In the genomic region with DNA sequence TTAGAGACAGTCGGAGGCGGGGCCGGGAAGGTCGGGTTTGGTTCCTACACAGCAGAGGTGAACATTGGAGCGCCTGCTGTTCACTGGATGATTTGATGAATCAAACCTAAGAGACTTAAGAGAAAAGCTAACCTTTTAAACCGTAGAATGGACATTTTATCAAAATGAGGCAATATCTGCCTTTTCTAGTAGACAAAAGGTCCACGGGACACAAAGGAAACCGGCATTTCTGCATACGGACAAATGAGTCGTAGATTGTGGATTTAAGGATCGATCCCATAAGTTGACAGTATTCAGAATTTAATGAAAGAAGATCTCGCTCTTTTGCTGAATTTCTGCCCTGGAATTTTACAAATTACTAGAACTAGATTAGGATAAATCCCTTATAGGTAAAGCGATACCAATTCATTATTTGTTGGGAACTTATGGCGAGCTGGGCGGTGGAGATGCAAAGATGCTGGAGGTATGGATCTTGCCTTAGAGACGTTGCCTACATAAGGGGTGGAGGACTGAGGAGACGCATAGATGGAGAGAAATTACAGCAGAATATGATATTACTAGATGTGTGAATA, we compare ENCODE assay signal across 9 cellular contexts. TPM values are rescaled to one million over a fixed set of nuclear protein-coding genes. Genes with fewer than 3 reads are reported as not detected.
DNase-seq lines count a peak whose midpoint lies in the region; ATAC-seq and TF ChIP-seq lines count a peak whose summit lies in the region.
"Had no signal": no experiment of that assay in that cellular context is flagged by ENCODE, and none has a peak within 500 bp of the region (broad histone marks: within the 10 kb centered on the region; RNA-seq: fewer than 3 reads in every experiment).

No MANE protein-coding gene starts in this region.

- TF ChIP-seq CTCF in AG09309 (IDR thresholded peaks at IDR 0.05; ENCODE audit: control insufficient read depth, insufficient read depth, low read depth, low read length, missing control alignments): no peak
- no peak for TF ChIP-seq CTCF in cardiac fibroblast (IDR thresholded peaks at IDR 0.05; ENCODE audit: low read depth, low read length)

- no peaks in the 10 kb centered on the region for H3K27me3 ChIP-seq in mucosa of rectum (ENCODE audit: control insufficient read depth in 2 of 2, insufficient read depth in 2 of 2, low read length in 2 of 2)

- H3K9me3 ChIP-seq in mucosa of rectum (ENCODE audit: control insufficient read depth in 2 of 2, low read length in 2 of 2): no peaks in the 10 kb centered on the region

- peak overlapping the region; percentile 94 to 97 for H3K27ac ChIP-seq in mucosa of rectum (ENCODE audit: low read depth in 2 of 2, low read length in 2 of 2)

- DNase-seq in AG09309 (ENCODE audit: low read depth) (no peak), cardiac fibroblast (ENCODE audit: low read depth in 2 of 2) (no peak), sciatic nerve (ENCODE audit: low spot score) (no peak), activated gamma-delta T cell (lab: John Stamatoyannopoulos, UW) (no peak)
- no peak for DNase-seq in Jurkat, Clone E6-1 (ENCODE audit: low read depth, low spot score)

- intact Hi-C loops in sciatic nerve (cut with DNase I): loop anchor here (10.0 kb wide), 1 partner anchor 50 kb away; a partner anchor contains a TSS

- H3K9ac ChIP-seq in mucosa of rectum (ENCODE audit: low read depth in 1 of 2, low read length in 2 of 2): peak overlapping the region; percentile 90 to 96

- ATAC-seq in sciatic nerve: no peak
- ATAC-seq in GM18909 (IDR thresholded peaks at IDR 0.05; ENCODE audit: poor library complexity, unreplicated experiment): no peak
- no peak for ATAC-seq in GM21447 (IDR thresholded peaks at IDR 0.05; ENCODE audit: unreplicated experiment)

- peak overlapping the region; percentile 91 for H3K4me3 ChIP-seq in AG09309 (ENCODE audit: control insufficient read depth, low read depth, low read length)
- H3K4me3 ChIP-seq in Jurkat, Clone E6-1 (ENCODE audit: low read length): peak overlapping the region; percentile 99
- peak overlapping the region; percentile 88 to 95 for H3K4me3 ChIP-seq in cardiac fibroblast (replicated peaks in 1 of 2; ENCODE audit: low read depth in 2 of 2, low read length in 2 of 2)
- peak overlapping the region; percentile 94 to 100 for H3K4me3 ChIP-seq in mucosa of rectum (ENCODE audit: low read length in 2 of 2)

- H3K4me1 ChIP-seq in mucosa of rectum (ENCODE audit: control insufficient read depth in 2 of 2, insufficient read depth in 2 of 2, low read length in 2 of 2): peaks cover 12 to 13% of the 10 kb centered on the region in 2 donors

- H3K36me3 ChIP-seq in mucosa of rectum (ENCODE audit: control insufficient read depth in 2 of 2, insufficient read depth in 2 of 2, low read length in 2 of 2): peaks cover 10 to 17% of the 10 kb centered on the region in 2 donors

RNA-seq across cellular contexts. Expression of a gene that starts 0.4 kb away (rescaled TPM):
- polyA plus RNA-seq in Jurkat, Clone E6-1 (2012; ENCODE audit: insufficient read depth, insufficient read length): 33.5 TPM
- 12.3 TPM for total RNA-seq in sciatic nerve

RNA-seq across cellular contexts. Expression of a gene that starts 0.8 kb away (rescaled TPM):
- polyA plus RNA-seq in Jurkat, Clone E6-1 (2012; ENCODE audit: insufficient read depth, insufficient read length): 6.9 TPM
- total RNA-seq in sciatic nerve: 1.1 TPM
- total RNA-seq: lung microvascular endothelial cell had no signal

RNA-seq across cellular contexts. Expression of a gene that starts 27.7 kb away (rescaled TPM):
- 43.8 TPM for polyA plus RNA-seq in Jurkat, Clone E6-1 (2012; ENCODE audit: insufficient read depth, insufficient read length)
- 79.5 TPM for total RNA-seq in sciatic nerve

RNA-seq across cellular contexts. Expression of a gene that starts 52.4 kb away (rescaled TPM):
- polyA plus RNA-seq in Jurkat, Clone E6-1 (2012; ENCODE audit: insufficient read depth, insufficient read length): 130 TPM
- 58.9 TPM for total RNA-seq in sciatic nerve
